ENCODE assay signal across 14 cellular contexts in genomic region chr4:86508436-86508835, GRCh38.
A peak's percentile ranks its signal among the peaks of the same experiment; 100 is the strongest.
DNase-seq lines count a peak whose midpoint lies in the region; ATAC-seq and TF ChIP-seq lines count a peak whose summit lies in the region.
"Had no signal": no experiment of that assay in that cellular context is flagged by ENCODE, and none has a peak within 500 bp of the region (broad histone marks: within the 10 kb centered on the region; RNA-seq: fewer than 3 reads in every experiment).

No MANE protein-coding gene starts in this region.

- H3K4me1 ChIP-seq in GM23248 (ENCODE audit: insufficient read depth) (peaks cover 15% of the 10 kb centered on the region; the same call in 1 of the 2 replicates), adipocyte (ENCODE audit: control insufficient read depth, insufficient read depth, low read length) (peaks cover 10% of the 10 kb centered on the region), gastrocnemius medialis (no peaks in the 10 kb centered on the region), colonic mucosa (no peaks in the 10 kb centered on the region)

- peak overlapping the region; percentile 64 for H3K4me3 ChIP-seq in GM23248
- H3K4me3 ChIP-seq in adipocyte (ENCODE audit: low read length): peak overlapping the region; percentile 66
- H3K4me3 ChIP-seq in gastrocnemius medialis: no peak overlapping the region
- H3K4me3 ChIP-seq in colonic mucosa: no peak overlapping the region

- no peaks in the 10 kb centered on the region for H3K79me2 ChIP-seq in GM23248 (ENCODE audit: insufficient read depth)

- H3K9me3 ChIP-seq in GM23248 (ENCODE audit: low read depth) (no peaks in the 10 kb centered on the region), adipocyte (ENCODE audit: control insufficient read depth, low read length) (no peaks in the 10 kb centered on the region), gastrocnemius medialis (no peaks in the 10 kb centered on the region), colonic mucosa (no peaks in the 10 kb centered on the region)

- H3K27me3 ChIP-seq in GM23248 (replicated peaks; ENCODE audit: insufficient read depth) (no peaks in the 10 kb centered on the region), adipocyte (replicated peaks; ENCODE audit: control insufficient read depth, insufficient read depth, low read length) (no peaks in the 10 kb centered on the region), gastrocnemius medialis (no peaks in the 10 kb centered on the region), colonic mucosa (no peaks in the 10 kb centered on the region)

- 0 to 2% methylated on average over 3 of the region's 3 CpGs for WGBS in GM23248 (ENCODE audit: low coverage in 1 of 2, low lambda C conversion rate in 2 of 2, missing lambda C conversion rate in 2 of 2), 2 experiments

- H3K9me2 ChIP-seq in GM23248 (ENCODE audit: insufficient read depth): no peaks in the 10 kb centered on the region

- DNase-seq in ACHN (peak; percentile 75), GM23248 (peak; percentile 48), adipocyte (ENCODE audit: low read depth) (peak; percentile 62), kidney glomerular epithelial cell (lab: John Stamatoyannopoulos, UW) (peak; percentile 72), gastrocnemius medialis (no peak), colonic mucosa (no peak), endothelial cell (ENCODE audit: low spot score) (no peak)
- DNase-seq: activated naive CD8-positive, alpha-beta T cell treated with anti-CD3 and anti-CD28 coated beads for 36 hours; CD8-positive, alpha-beta T cell; NCI-H1105; NCI-H82; stimulated activated CD4-positive, alpha-beta T cell treated with anti-CD3 and anti-CD28 coated beads, Interleukin-15, amount 100 ng/mL, for 24 hours had no signal

- no peaks in the 10 kb centered on the region for H3K27me3 Mint-ChIP-seq in endothelial cell (ENCODE audit: unreplicated experiment)

- TF ChIP-seq POLR2A in gastrocnemius medialis (IDR thresholded peaks at IDR 0.05): no peak

- no peaks in the 10 kb centered on the region for H4K20me1 ChIP-seq in GM23248 (ENCODE audit: insufficient read depth)

- H3K4me3 Mint-ChIP-seq in endothelial cell (ENCODE audit: unreplicated experiment): no peak overlapping the region
- H3K4me3 Mint-ChIP-seq: activated naive CD8-positive, alpha-beta T cell treated with anti-CD3 and anti-CD28 coated beads for 36 hours; CD8-positive, alpha-beta T cell; T-helper 1 cell treated with Interleukin-12 subunit alpha and Interleukin-12 subunit beta and Interleukin-4 antibody, amounts not matched to agents 30 μg/mL and 1 μg/mL, for 36 hours had no signal

- TF ChIP-seq CTCF in gastrocnemius medialis (IDR thresholded peaks at IDR 0.05 in 4 of 5, conservative IDR thresholded peaks at IDR 0.05 in 1 of 5): no peak
- no peak for TF ChIP-seq CTCF in colonic mucosa (IDR thresholded peaks at IDR 0.05)
- no peak for TF ChIP-seq CTCF in endothelial cell (IDR thresholded peaks at IDR 0.05; ENCODE audit: unreplicated experiment)

- intact Hi-C loops in gastrocnemius medialis (cut with DNase I; ENCODE audit: low total_unique reads) (no loop called here), colonic mucosa (cut with DNase I) (no loop called here)

- no peaks in the 10 kb centered on the region for H3K4me1 Mint-ChIP-seq in endothelial cell (ENCODE audit: unreplicated experiment)
- H3K4me1 Mint-ChIP-seq: activated naive CD8-positive, alpha-beta T cell treated with anti-CD3 and anti-CD28 coated beads for 36 hours had no signal

- H3K36me3 ChIP-seq in GM23248 (ENCODE audit: low read depth): no peaks in the 10 kb centered on the region
- H3K36me3 ChIP-seq in adipocyte (ENCODE audit: control insufficient read depth, insufficient read depth, low read length, severe bottlenecking): no peaks in the 10 kb centered on the region
- no peaks in the 10 kb centered on the region for H3K36me3 ChIP-seq in gastrocnemius medialis
- H3K36me3 ChIP-seq in colonic mucosa: no peaks in the 10 kb centered on the region

- no peak for ATAC-seq in gastrocnemius medialis
- ATAC-seq in GM18502 (IDR thresholded peaks at IDR 0.05; ENCODE audit: poor library complexity, unreplicated experiment): no peak
- ATAC-seq: CD8-positive, alpha-beta T cell had no signal

- peak overlapping the region; percentile 27 for H3K9ac ChIP-seq in GM23248
- H3K9ac ChIP-seq in adipocyte (ENCODE audit: low read length): peak overlapping the region; percentile 3
- H3K9ac ChIP-seq in colonic mucosa (ENCODE audit: low read depth in 2 of 2, low read length in 2 of 2): no peak overlapping the region

- H3K27ac ChIP-seq in GM23248 (peak overlapping the region; percentile 25), gastrocnemius medialis (no peak overlapping the region), colonic mucosa (no peak overlapping the region)

- no peak overlapping the region for H3K27ac Mint-ChIP-seq in endothelial cell (ENCODE audit: unreplicated experiment)
- H3K27ac Mint-ChIP-seq: activated naive CD8-positive, alpha-beta T cell treated with anti-CD3 and anti-CD28 coated beads for 36 hours; CD8-positive, alpha-beta T cell; T-helper 1 cell treated with Interleukin-12 subunit alpha and Interleukin-12 subunit beta and Interleukin-4 antibody, amounts not matched to agents 30 μg/mL and 1 μg/mL, for 36 hours had no signal

- no peaks in the 10 kb centered on the region for H3K9me3 Mint-ChIP-seq in endothelial cell (ENCODE audit: unreplicated experiment)
- H3K9me3 Mint-ChIP-seq: activated naive CD8-positive, alpha-beta T cell treated with anti-CD3 and anti-CD28 coated beads for 36 hours; CD8-positive, alpha-beta T cell; T-helper 1 cell treated with Interleukin-12 subunit alpha and Interleukin-12 subunit beta and Interleukin-4 antibody, amounts not matched to agents 30 μg/mL and 1 μg/mL, for 36 hours had no signal

- H3K36me3 Mint-ChIP-seq in endothelial cell (ENCODE audit: low read depth, unreplicated experiment): no peaks in the 10 kb centered on the region
- H3K36me3 Mint-ChIP-seq: activated naive CD8-positive, alpha-beta T cell treated with anti-CD3 and anti-CD28 coated beads for 36 hours; CD8-positive, alpha-beta T cell had no signal

- peaks cover 15% of the 10 kb centered on the region; the same call in 1 of the 2 replicates for H3F3A ChIP-seq in GM23248 (ENCODE audit: insufficient read depth)

- H3K4me2 ChIP-seq in GM23248 (ENCODE audit: unreplicated experiment): peak overlapping the region; percentile 70

- in situ Hi-C loops in ACHN (cut with HindIII; ENCODE audit: low pct_ligation_motif_present, low pct_unique_long_range_greater_than_20kb, low sequenced_read_pairs) (no loop called here), GM23248 (cut with MboI) (no loop called here), gastrocnemius medialis (cut with MboI; ENCODE audit: low sequenced_read_pairs in 4 of 4) (no loop called here)

- peak overlapping the region; percentile 49 for H2AFZ ChIP-seq in GM23248

Comparison
In these comparisons a context has a peak if more than half of its experiments do, and no peak if none do; other contexts are left out.
1. DNase-seq: peak in ACHN (single experiment), GM23248 (single experiment), adipocyte (single experiment) and kidney glomerular epithelial cell (single experiment); none in gastrocnemius medialis (0 of 2), colonic mucosa (single experiment) and endothelial cell (single experiment).
2. H3K4me3 ChIP-seq: peak in GM23248 (single experiment) and adipocyte (single experiment); none in gastrocnemius medialis (0 of 4) and colonic mucosa (single experiment).
3. H3K9ac ChIP-seq: peak in GM23248 (single experiment) and adipocyte (single experiment); none in colonic mucosa (0 of 2).